ENCODE assay signal across 8 cellular contexts in genomic region chr6:21438237-21438985, GRCh38.
DNase-seq lines count a peak whose midpoint lies in the region; ATAC-seq and TF ChIP-seq lines count a peak whose summit lies in the region.

No MANE protein-coding gene starts in this region.

- H3K27me3 ChIP-seq in H7 (ENCODE audit: control insufficient read depth, insufficient read depth, low read length): no peaks in the 10 kb centered on the region

- ATAC-seq in GM19025 (IDR thresholded peaks at IDR 0.05; ENCODE audit: low read depth, unreplicated experiment) (peak; percentile 94), HG02852 (IDR thresholded peaks at IDR 0.05; ENCODE audit: unreplicated experiment) (peak; percentile 97), mucosa of descending colon (peak; percentile 47)

- intact Hi-C loops in mucosa of descending colon (cut with DNase I, micrococcal nuclease): no loop called here

- DNase-seq in NOMO-1 (lab: John Stamatoyannopoulos, UW; ENCODE audit: unreplicated experiment in 2 of 2): peak; percentile 66 to 89
- DNase-seq in mucosa of descending colon: no peak
- no peak for DNase-seq in GM03348 (ENCODE audit: low spot score)
- DNase-seq in NCI-H1048 (lab: John Stamatoyannopoulos, UW): no peak
- no peak for DNase-seq in H7
- no peak for DNase-seq in NCI-H128 (lab: John Stamatoyannopoulos, UW; ENCODE audit: unreplicated experiment)

- no peaks in the 10 kb centered on the region for H3K36me3 ChIP-seq in mucosa of descending colon (ENCODE audit: low read depth)
- H3K36me3 ChIP-seq in H7 (replicated peaks; ENCODE audit: control insufficient read depth, insufficient read depth, low read length): no peaks in the 10 kb centered on the region

- H3K4me3 ChIP-seq in mucosa of descending colon (no peak overlapping the region), H7 (ENCODE audit: insufficient read depth, low read depth, low read length) (no peak overlapping the region)

- no peaks in the 10 kb centered on the region for H3K4me1 ChIP-seq in mucosa of descending colon (ENCODE audit: low read depth)

- no peaks in the 10 kb centered on the region for H3K9me3 ChIP-seq in mucosa of descending colon

- TF ChIP-seq CTCF in mucosa of descending colon (IDR thresholded peaks at IDR 0.05): no peak

Comparison
In these comparisons a context has a peak if more than half of its experiments do, and no peak if none do; other contexts are left out.
1. ATAC-seq: peak in every context shown above with its lines; median percentile 97 in HG02852; 94 in GM19025; 47 in mucosa of descending colon.
2. DNase-seq: peak in NOMO-1 (2 of 2); none in mucosa of descending colon (0 of 3), GM03348 (single experiment), NCI-H1048 (single experiment), H7 (single experiment) and NCI-H128 (single experiment).